1 cellular context compared by ENCODE assay signal in genomic region chr16:26391833-26392232, GRCh38.
A peak's percentile ranks its signal among the peaks of the same experiment; 100 is the strongest.
TF ChIP-seq lines count a peak whose summit lies in the region.

No MANE protein-coding gene starts in this region.

TF ChIP-seq in K562, 482 proteins besides CTCF, POLR2A, EP300 and RAD21 (continued from another document):
- TF ChIP-seq TOE1 (IDR thresholded peaks at IDR 0.05; ENCODE audit: borderline replicate concordance) (peak; percentile 66; the same call in 1 of the 2 replicates), TOE1 (CRISPR knock-in tag; IDR thresholded peaks at IDR 0.05; ENCODE audit: borderline replicate concordance, low read depth) (no peak)
TF ChIP-seq in K562: peak in this region for 7.
